ENCODE assay signal across 13 cellular contexts in genomic region chr5:67092447-67093023, GRCh38.
DNase-seq lines count a peak whose midpoint lies in the region; ATAC-seq and TF ChIP-seq lines count a peak whose summit lies in the region.
"Had no signal": no experiment of that assay in that cellular context is flagged by ENCODE, and none has a peak within 500 bp of the region (broad histone marks: within the 10 kb centered on the region; RNA-seq: fewer than 3 reads in every experiment).

No MANE protein-coding gene starts in this region.

- intact Hi-C loops in CD8-positive, alpha-beta T cell (cut with DNase I, micrococcal nuclease): no loop called here

- DNase-seq in SIG-M5 treated with dmso at 0.1 percent for 504 hours (lab: John Stamatoyannopoulos, UW; ENCODE audit: unreplicated experiment): peak; percentile 5
- DNase-seq in SIG-M5 (lab: John Stamatoyannopoulos, UW): no peak
- peak; percentile 25 for DNase-seq in fibroblast of gingiva (ENCODE audit: low read depth)
- no peak for DNase-seq in upper lobe of left lung
- no peak for DNase-seq in NCI-H2196 (lab: John Stamatoyannopoulos, UW; ENCODE audit: unreplicated experiment)
- DNase-seq in CD8-positive, alpha-beta T cell: no peak
- DNase-seq: activated T-cell treated with anti-CD3 and anti-CD28 coated beads, Interleukin-2, amount 50 U/mL, for 4 hours; anterior cingulate cortex; NCI-H1105; occipital lobe had no signal

- H3K4me1 ChIP-seq in upper lobe of left lung: peaks cover 25 to 45% (median 33%) of the 10 kb centered on the region in 4 donors
- no peaks in the 10 kb centered on the region for H3K4me1 ChIP-seq in CD8-positive, alpha-beta T cell (ENCODE audit: insufficient read depth, low read length)

- ATAC-seq in upper lobe of left lung (ENCODE audit: low FRiP score in 2 of 2) (no peak), HG02938 (IDR thresholded peaks at IDR 0.05; ENCODE audit: unreplicated experiment) (no peak)
- no peak for ATAC-seq in CD8-positive, alpha-beta T cell
- ATAC-seq: activated CD4-positive, CD25-positive, alpha-beta regulatory T cell treated with anti-CD3 and anti-CD28 coated beads, Interleukin-2, amount 50 U/mL, for 24 hours; activated T-cell treated with anti-CD3 and anti-CD28 coated beads, Interleukin-2, amount 50 U/mL, for 4 hours had no signal

- H3K4me3 ChIP-seq in upper lobe of left lung: no peak overlapping the region
- no peak overlapping the region for H3K4me3 ChIP-seq in CD8-positive, alpha-beta T cell (ENCODE audit: low read depth, low read length)

- no peaks in the 10 kb centered on the region for H3K9me3 ChIP-seq in upper lobe of left lung
- H3K9me3 ChIP-seq in CD8-positive, alpha-beta T cell (ENCODE audit: low read length): no peaks in the 10 kb centered on the region

- no peaks in the 10 kb centered on the region for H3K9me3 Mint-ChIP-seq in nephron
- no peaks in the 10 kb centered on the region for H3K9me3 Mint-ChIP-seq in CD8-positive, alpha-beta T cell
- H3K9me3 Mint-ChIP-seq: activated T-cell treated with anti-CD3 and anti-CD28 coated beads, Interleukin-2, amount 50 U/mL, for 4 hours had no signal

- TF ChIP-seq EP300 in upper lobe of left lung (IDR thresholded peaks at IDR 0.05): no peak

- TF ChIP-seq CTCF in nephron (IDR thresholded peaks at IDR 0.05; ENCODE audit: unreplicated experiment in 3 of 3): no peak
- TF ChIP-seq CTCF in upper lobe of left lung (IDR thresholded peaks at IDR 0.05): no peak
- no peak for TF ChIP-seq CTCF in CD8-positive, alpha-beta T cell (IDR thresholded peaks at IDR 0.05)

- H3K27ac ChIP-seq in upper lobe of left lung: peak overlapping the region in 3 of 4 donors; percentile 53 to 70 (median 57)
- H3K27ac ChIP-seq in CD8-positive, alpha-beta T cell (ENCODE audit: low read depth, low read length): no peak overlapping the region

- no peaks in the 10 kb centered on the region for H3K27me3 Mint-ChIP-seq in nephron (ENCODE audit: low read depth)
- no peaks in the 10 kb centered on the region for H3K27me3 Mint-ChIP-seq in CD8-positive, alpha-beta T cell (ENCODE audit: low read depth)

- H3K27me3 ChIP-seq in upper lobe of left lung: no peaks in the 10 kb centered on the region
- H3K27me3 ChIP-seq in CD8-positive, alpha-beta T cell (ENCODE audit: insufficient read depth, low read length): no peaks in the 10 kb centered on the region

- CTCF ChIA-PET in CD8-positive, alpha-beta T cell (lab: Charles Lee): no interaction called here

- peak overlapping the region in 2 of 3 experiments; percentile 20 to 37 for H3K27ac Mint-ChIP-seq in nephron
- no peak overlapping the region for H3K27ac Mint-ChIP-seq in CD8-positive, alpha-beta T cell

- TF ChIP-seq POLR2A in upper lobe of left lung (IDR thresholded peaks at IDR 0.05): no peak

- H3K4me3 Mint-ChIP-seq in nephron: no peak overlapping the region
- H3K4me3 Mint-ChIP-seq in CD8-positive, alpha-beta T cell: no peak overlapping the region
- H3K4me3 Mint-ChIP-seq: activated T-cell treated with anti-CD3 and anti-CD28 coated beads, Interleukin-2, amount 50 U/mL, for 4 hours had no signal

- peaks cover 0 to 11% (median 0%) of the 10 kb centered on the region in 4 donors for H3K36me3 ChIP-seq in upper lobe of left lung
- no peaks in the 10 kb centered on the region for H3K36me3 ChIP-seq in CD8-positive, alpha-beta T cell (ENCODE audit: insufficient read depth, low read length)

- H3K4me1 Mint-ChIP-seq in nephron: peaks cover 51% of the 10 kb centered on the region
- no peaks in the 10 kb centered on the region for H3K4me1 Mint-ChIP-seq in CD8-positive, alpha-beta T cell (ENCODE audit: low read depth)

- POLR2A ChIA-PET in CD8-positive, alpha-beta T cell (lab: Charles Lee): no interaction called here

- 33 to 35% methylated on average over 2 of the region's 2 CpGs for WGBS in upper lobe of left lung, 2 donors

- H3K36me3 Mint-ChIP-seq in nephron (ENCODE audit: low read depth): peaks cover 5% of the 10 kb centered on the region
- H3K36me3 Mint-ChIP-seq in CD8-positive, alpha-beta T cell: peaks cover 32% of the 10 kb centered on the region

Comparison
In these comparisons a context has a peak if more than half of its experiments do, and no peak if none do; other contexts are left out.
1. DNase-seq: peak in SIG-M5 treated with dmso at 0.1 percent for 504 hours (single experiment) and fibroblast of gingiva (single experiment); none in SIG-M5 (single experiment), upper lobe of left lung (0 of 2), NCI-H2196 (single experiment) and CD8-positive, alpha-beta T cell (0 of 7).